ENCODE assay signal across 13 cellular contexts in the genomic region with DNA sequence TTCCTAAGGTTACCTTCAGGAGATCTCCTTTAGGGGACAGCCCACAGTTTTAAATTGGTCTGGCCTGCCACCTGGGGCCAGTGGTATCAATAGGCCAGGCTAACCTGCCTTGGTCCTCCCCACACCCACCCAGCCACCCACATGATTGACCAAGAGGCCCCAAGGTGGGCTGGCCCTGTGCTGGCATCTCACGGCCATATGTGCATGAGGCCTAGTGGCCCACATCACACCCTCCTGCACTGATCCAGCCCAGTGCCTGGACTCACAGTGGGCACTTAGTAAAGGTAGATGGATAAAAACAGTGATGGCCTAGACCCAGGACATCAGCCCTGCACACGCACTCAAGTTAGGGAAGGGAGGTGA.
DNase-seq lines count a peak whose midpoint lies in the region; ATAC-seq, FAIRE-seq and TF ChIP-seq lines count a peak whose summit lies in the region.
"Had no signal": no experiment of that assay in that cellular context is flagged by ENCODE, and none has a peak within 500 bp of the region (broad histone marks: within the 10 kb centered on the region; RNA-seq: fewer than 3 reads in every experiment).

No MANE protein-coding gene starts in this region.

- H3K27me3 ChIP-seq in RWPE2 (ENCODE audit: insufficient read depth, poor library complexity, severe bottlenecking): no peaks in the 10 kb centered on the region
- H3K27me3 ChIP-seq in smooth muscle cell (ENCODE audit: low read depth): no peaks in the 10 kb centered on the region
- no peaks in the 10 kb centered on the region for H3K27me3 ChIP-seq in Caco-2 (replicated peaks; ENCODE audit: control insufficient read depth, insufficient read depth, low read length)
- H3K27me3 ChIP-seq: BLaER1 treated with 17β-estradiol and CSF1 and Interleukin-3, amounts not matched to agents 10 nM and 100 nM had no signal

- H3K27ac ChIP-seq in RWPE2 (ENCODE audit: poor library complexity, severe bottlenecking): no peak overlapping the region
- H3K27ac ChIP-seq in kidney (ENCODE audit: low read depth in 2 of 2, low read length in 2 of 2): peak overlapping the region in 1 of 2 donors; percentile 49
- peak overlapping the region; percentile 88 for H3K27ac ChIP-seq in smooth muscle cell (ENCODE audit: low read depth)
- H3K27ac ChIP-seq: BLaER1 treated with 17β-estradiol and CSF1 and Interleukin-3, amounts not matched to agents 10 nM and 100 nM; SJCRH30 had no signal

- TF ChIP-seq CTCF in HFFc6 (IDR thresholded peaks at IDR 0.05): no peak
- TF ChIP-seq CTCF in RWPE2 (IDR thresholded peaks at IDR 0.05; ENCODE audit: poor library complexity, severe bottlenecking): no peak
- no peak for TF ChIP-seq CTCF in kidney (IDR thresholded peaks at IDR 0.05; ENCODE audit: borderline replicate concordance, extremely low read depth, insufficient read depth)
- no peak for TF ChIP-seq CTCF in smooth muscle cell (IDR thresholded peaks at IDR 0.05; ENCODE audit: borderline replicate concordance, insufficient read depth, poor library complexity, severe bottlenecking)
- no peak for TF ChIP-seq CTCF in Caco-2 (IDR thresholded peaks at IDR 0.05; ENCODE audit: insufficient read depth in 1 of 2, low read depth in 1 of 2, low read length in 1 of 2, severe bottlenecking in 1 of 2, unreplicated experiment in 1 of 2)

- WGBS in smooth muscle cell (ENCODE audit: low lambda C conversion rate): 87% methylated on average over 2 of the region's 2 CpGs

- H3K36me3 ChIP-seq in RWPE2 (ENCODE audit: low read depth): no peaks in the 10 kb centered on the region
- H3K36me3 ChIP-seq in kidney (ENCODE audit: control insufficient read depth in 1 of 2, insufficient read depth in 2 of 2, low read length in 2 of 2): no peaks in the 10 kb centered on the region
- no peaks in the 10 kb centered on the region for H3K36me3 ChIP-seq in smooth muscle cell (ENCODE audit: low read depth)
- H3K36me3 ChIP-seq in Caco-2 (ENCODE audit: control insufficient read depth, insufficient read depth, low read length): no peaks in the 10 kb centered on the region
- H3K36me3 ChIP-seq: BLaER1 treated with 17β-estradiol and CSF1 and Interleukin-3, amounts not matched to agents 10 nM and 100 nM; SJCRH30 had no signal

- POLR2A ChIA-PET in Caco-2 (lab: Charles Lee): no interaction called here

- no peaks in the 10 kb centered on the region for H3F3A ChIP-seq in smooth muscle cell (ENCODE audit: low read depth)

- H3K9me3 ChIP-seq in RWPE2 (ENCODE audit: severe bottlenecking): no peaks in the 10 kb centered on the region
- H3K9me3 ChIP-seq in kidney (ENCODE audit: control insufficient read depth in 1 of 2, low read length in 2 of 2): no peaks in the 10 kb centered on the region
- H3K9me3 ChIP-seq in smooth muscle cell (replicated peaks; ENCODE audit: low read depth): no peaks in the 10 kb centered on the region
- no peaks in the 10 kb centered on the region for H3K9me3 ChIP-seq in Caco-2
- H3K9me3 ChIP-seq: BLaER1 treated with 17β-estradiol and CSF1 and Interleukin-3, amounts not matched to agents 10 nM and 100 nM; SJCRH30 had no signal

- peaks cover 7% of the 10 kb centered on the region for H3K27me3 Mint-ChIP-seq in HFFc6 (ENCODE audit: insufficient read depth)
- no peaks in the 10 kb centered on the region for H3K27me3 Mint-ChIP-seq in Caco-2 (ENCODE audit: insufficient read depth, unreplicated experiment)

- peak overlapping the region; percentile 43; the same call in 1 of the 2 replicates for H3K4me3 Mint-ChIP-seq in HFFc6
- H3K4me3 Mint-ChIP-seq in Caco-2 (ENCODE audit: unreplicated experiment): no peak overlapping the region

- no peak for TF ChIP-seq POLR2A in GM18505 (IDR thresholded peaks at IDR 0.05; ENCODE audit: borderline replicate concordance, extremely low read depth, insufficient read depth, insufficient read length)

- no peak for FAIRE-seq in kidney (lab: Jason Lieb, UNC)
- no peak for FAIRE-seq in HTR-8/SVneo (lab: Jason Lieb, UNC)

- H3K36me3 Mint-ChIP-seq in HFFc6 (ENCODE audit: low read depth): no peaks in the 10 kb centered on the region
- H3K36me3 Mint-ChIP-seq in Caco-2 (ENCODE audit: insufficient read depth, unreplicated experiment): no peaks in the 10 kb centered on the region

- H3K27ac Mint-ChIP-seq in HFFc6: peak overlapping the region; percentile 97
- H3K27ac Mint-ChIP-seq in Caco-2 (ENCODE audit: unreplicated experiment): no peak overlapping the region

- ATAC-seq in RWPE2 (ENCODE audit: low read depth) (no peak), GM18505 (IDR thresholded peaks at IDR 0.05; ENCODE audit: unreplicated experiment) (no peak)

- peak overlapping the region; percentile 60 for H3K4me2 ChIP-seq in smooth muscle cell
- H3K4me2 ChIP-seq: BLaER1 treated with 17β-estradiol and CSF1 and Interleukin-3, amounts not matched to agents 10 nM and 100 nM had no signal

- no peaks in the 10 kb centered on the region for H4K20me1 ChIP-seq in smooth muscle cell (ENCODE audit: low read depth)
- H4K20me1 ChIP-seq: BLaER1 treated with 17β-estradiol and CSF1 and Interleukin-3, amounts not matched to agents 10 nM and 100 nM had no signal

- H3K79me2 ChIP-seq in smooth muscle cell (ENCODE audit: low read depth): no peaks in the 10 kb centered on the region

- H2AFZ ChIP-seq in smooth muscle cell (ENCODE audit: low read depth): no peak overlapping the region

- H3K4me1 Mint-ChIP-seq in HFFc6 (ENCODE audit: low read depth) (peaks cover 48% of the 10 kb centered on the region), Caco-2 (ENCODE audit: low read depth, unreplicated experiment) (no peaks in the 10 kb centered on the region)

- H3K9me3 Mint-ChIP-seq in HFFc6 (no peaks in the 10 kb centered on the region), Caco-2 (ENCODE audit: unreplicated experiment) (no peaks in the 10 kb centered on the region)

- intact Hi-C loops in kidney (cut with DNase I): no loop called here
- intact Hi-C loops in Caco-2 (cut with micrococcal nuclease; ENCODE audit: unreplicated experiment): no loop called here

- H3K9ac ChIP-seq in kidney (ENCODE audit: low read length in 2 of 2) (no peak overlapping the region), smooth muscle cell (ENCODE audit: low read depth) (no peak overlapping the region)
- H3K9ac ChIP-seq: BLaER1 treated with 17β-estradiol and CSF1 and Interleukin-3, amounts not matched to agents 10 nM and 100 nM had no signal

- H3K4me1 ChIP-seq in RWPE2 (ENCODE audit: insufficient read depth, poor library complexity, severe bottlenecking) (peaks cover 8% of the 10 kb centered on the region), kidney (ENCODE audit: control insufficient read depth in 1 of 2, insufficient read depth in 1 of 2, low read depth in 1 of 2, low read length in 2 of 2) (peaks cover 6 to 10% of the 10 kb centered on the region in 2 donors), smooth muscle cell (ENCODE audit: low read depth) (peaks cover 5% of the 10 kb centered on the region), Caco-2 (no peaks in the 10 kb centered on the region)
- H3K4me1 ChIP-seq: BLaER1 treated with 17β-estradiol and CSF1 and Interleukin-3, amounts not matched to agents 10 nM and 100 nM; SJCRH30 had no signal

- no peak overlapping the region for H3K4me3 ChIP-seq in RWPE2 (ENCODE audit: severe bottlenecking)
- H3K4me3 ChIP-seq in kidney (ENCODE audit: low read length in 2 of 2): no peak overlapping the region
- H3K4me3 ChIP-seq in smooth muscle cell: no peak overlapping the region
- no peak overlapping the region for H3K4me3 ChIP-seq in Caco-2 (ENCODE audit: low read depth, low read length)
- H3K4me3 ChIP-seq: BLaER1 treated with 17β-estradiol and CSF1 and Interleukin-3, amounts not matched to agents 10 nM and 100 nM; SJCRH30 had no signal

- CTCF ChIA-PET in Caco-2 (lab: Charles Lee): no interaction called here

- BruUV-seq in Caco-2 (replicated peaks; lab: Mats Ljungman, UMichigan): no TSS peak

- no peak for DNase-seq in HFFc6
- DNase-seq in RWPE2 (ENCODE audit: low spot score): peak; percentile 36
- peak; percentile 55 for DNase-seq in kidney
- no peak for DNase-seq in smooth muscle cell (lab: John Stamatoyannopoulos, UW; ENCODE audit: unreplicated experiment)
- no peak for DNase-seq in Caco-2
- DNase-seq in HTR-8/SVneo (ENCODE audit: insufficient read length, low spot score): no peak
- DNase-seq: GOT3, MV-4-11, NCI-H1417 treated with DMSO at 0.1 percent for 48 hours, NCI-H2029 treated with DMSO at 0.1 percent for 48 hours, SJCRH30 had no signal

Comparison
In these comparisons a context has a peak if more than half of its experiments do, and no peak if none do; other contexts are left out.
1. DNase-seq: peak in RWPE2 (single experiment) and kidney (single experiment); none in HFFc6 (single experiment), smooth muscle cell (single experiment), Caco-2 (0 of 2) and HTR-8/SVneo (single experiment).